In the genomic region with DNA sequence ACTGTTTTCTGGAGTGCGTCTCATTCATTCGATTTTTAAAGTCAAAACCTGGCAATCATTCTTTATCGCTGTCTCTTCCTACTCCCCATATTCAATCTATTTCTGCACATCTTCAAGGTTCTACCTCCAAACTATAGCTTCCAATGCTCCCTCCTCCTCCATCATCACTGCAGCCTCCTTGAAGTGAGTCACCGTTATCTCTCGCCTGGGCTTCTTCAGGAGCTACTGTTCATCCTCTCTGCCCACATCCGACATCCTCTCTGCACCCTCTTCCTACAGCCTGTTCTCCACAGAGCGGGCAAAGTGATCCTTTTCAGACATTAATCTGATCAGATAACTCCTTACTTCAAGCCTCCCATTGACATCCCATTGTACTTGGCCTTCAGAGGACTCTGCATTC, we compare ENCODE assay signal across 8 cellular contexts.
"Had no signal": no experiment of that assay in that cellular context is flagged by ENCODE, and none has a peak within 500 bp of the region (broad histone marks: within the 10 kb centered on the region; RNA-seq: fewer than 3 reads in every experiment).

No MANE protein-coding gene starts in this region.

- ATAC-seq: GM23338, HCT116 had no signal

- DNase-seq: GM23248, GOT3, H7, H9, HCEC 1CT, HFFc6 had no signal
